Comparison of ENCODE assay signal across 12 cellular contexts in genomic region chr9:4262735-4263141, GRCh38. TPM values are rescaled to one million over a fixed set of nuclear protein-coding genes. Genes with fewer than 3 reads are reported as not detected.
A peak's percentile ranks its signal among the peaks of the same experiment; 100 is the strongest.
DNase-seq lines count a peak whose midpoint lies in the region; ATAC-seq and TF ChIP-seq lines count a peak whose summit lies in the region.
"Had no signal": no experiment of that assay in that cellular context is flagged by ENCODE, and none has a peak within 500 bp of the region (broad histone marks: within the 10 kb centered on the region; RNA-seq: fewer than 3 reads in every experiment).

No MANE protein-coding gene starts in this region.

- DNase-seq in H4 (ENCODE audit: low spot score) (peak; percentile 74), SJCRH30 (peak; percentile 31 to 68), fibroblast of peridontal ligament (ENCODE audit: extremely low read depth) (peak; percentile 61), progenitor cell of endocrine pancreas (ENCODE audit: low spot score, unreplicated experiment) (no peak), colonic mucosa (no peak)
- DNase-seq: NCI-H187 treated with DMSO at 0.1 percent for 48 hours, psoas muscle, Right ventricle myocardium superior had no signal

- H3K4me3 ChIP-seq in SJCRH30 (no peak overlapping the region), colonic mucosa (no peak overlapping the region)
- H3K4me3 ChIP-seq: ascending aorta, psoas muscle had no signal

- H3K27ac ChIP-seq in SJCRH30: peak overlapping the region; percentile 72
- no peak overlapping the region for H3K27ac ChIP-seq in colonic mucosa
- H3K27ac ChIP-seq: ascending aorta, psoas muscle had no signal

- TF ChIP-seq CTCF in progenitor cell of endocrine pancreas (IDR thresholded peaks at IDR 0.05; ENCODE audit: unreplicated experiment) (no peak), colonic mucosa (IDR thresholded peaks at IDR 0.05) (no peak)

- intact Hi-C loops in colonic mucosa (cut with DNase I): no loop called here

- peaks cover 19% of the 10 kb centered on the region for H3K36me3 Mint-ChIP-seq in progenitor cell of endocrine pancreas (ENCODE audit: insufficient read depth)

- H3K27ac Mint-ChIP-seq in progenitor cell of endocrine pancreas: peak overlapping the region; percentile 95

- ATAC-seq in GM21717 (IDR thresholded peaks at IDR 0.05; ENCODE audit: unreplicated experiment) (no peak), HG02938 (IDR thresholded peaks at IDR 0.05; ENCODE audit: unreplicated experiment) (no peak), HG03460 (IDR thresholded peaks at IDR 0.05; ENCODE audit: unreplicated experiment) (no peak)
- ATAC-seq: psoas muscle had no signal

- H3K27me3 ChIP-seq in SJCRH30 (no peaks in the 10 kb centered on the region), colonic mucosa (no peaks in the 10 kb centered on the region)
- H3K27me3 ChIP-seq: ascending aorta had no signal

- H3K36me3 ChIP-seq in SJCRH30 (no peaks in the 10 kb centered on the region), colonic mucosa (no peaks in the 10 kb centered on the region)
- H3K36me3 ChIP-seq: ascending aorta had no signal

- H3K4me3 Mint-ChIP-seq in progenitor cell of endocrine pancreas (ENCODE audit: low read depth): no peak overlapping the region

- H3K27me3 Mint-ChIP-seq in progenitor cell of endocrine pancreas: no peaks in the 10 kb centered on the region

- H3K9me3 Mint-ChIP-seq in progenitor cell of endocrine pancreas (ENCODE audit: low read depth): no peaks in the 10 kb centered on the region

- peaks cover 29% of the 10 kb centered on the region for H3K4me1 Mint-ChIP-seq in progenitor cell of endocrine pancreas (ENCODE audit: low read depth)

- H3K9me3 ChIP-seq in SJCRH30 (replicated peaks) (no peaks in the 10 kb centered on the region), colonic mucosa (no peaks in the 10 kb centered on the region)
- H3K9me3 ChIP-seq: ascending aorta, psoas muscle had no signal

- no peak overlapping the region for H3K9ac ChIP-seq in colonic mucosa (ENCODE audit: low read depth in 2 of 2, low read length in 2 of 2)

- peaks cover 24% of the 10 kb centered on the region for H3K4me1 ChIP-seq in SJCRH30
- H3K4me1 ChIP-seq in colonic mucosa: no peaks in the 10 kb centered on the region
- H3K4me1 ChIP-seq: ascending aorta, psoas muscle had no signal

RNA-seq across cellular contexts. Expression of gene GLIS3, which starts 37.1 kb away (rescaled TPM):
- 2.5 and 4.5 TPM in 2 replicates for total RNA-seq in H4 (2014; rRNA removed; shearing (Covaris generic))
- total RNA-seq in SJCRH30 (2014; rRNA removed; shearing (Covaris generic)): 6.7 and 7.1 TPM in 2 replicates
- total RNA-seq in progenitor cell of endocrine pancreas (90.7 and 101 TPM in 2 replicates), colonic mucosa (10 to 100 TPM; 10.1 to 17.6 TPM)

Comparison
In these comparisons a context has a peak if more than half of its experiments do, and no peak if none do; other contexts are left out.
1. DNase-seq: peak in H4 (single experiment), SJCRH30 (2 of 2) and fibroblast of peridontal ligament (single experiment); none in progenitor cell of endocrine pancreas (single experiment) and colonic mucosa (single experiment).